13 cellular contexts compared by ENCODE assay signal in genomic region chr3:193844472-193844871, GRCh38.
"Had no signal": no experiment of that assay in that cellular context is flagged by ENCODE, and none has a peak within 500 bp of the region (broad histone marks: within the 10 kb centered on the region; RNA-seq: fewer than 3 reads in every experiment).

No MANE protein-coding gene starts in this region.

- H3K27ac ChIP-seq: brain microvascular endothelial cell, esophagus muscularis mucosa had no signal

- H3K27ac Mint-ChIP-seq: activated naive CD4-positive, alpha-beta T cell treated with anti-CD3 and anti-CD28 coated beads, Interleukin-2, amount 50 U/mL, for 24 hours; dendritic cell treated with granulocyte-macrophage colony-stimulating factor and Interleukin-4, amounts not matched to agents 40 ng/mL and 50 ng/mL, for 4 days; stimulated activated effector memory CD8-positive, alpha-beta T cell treated with anti-CD3 and anti-CD28 coated beads, Interleukin-12 subunit alpha, Interleukin-12 subunit beta, amount 100 ng/mL, for 72 hours had no signal

- H3K4me3 Mint-ChIP-seq: activated naive CD4-positive, alpha-beta T cell treated with anti-CD3 and anti-CD28 coated beads, Interleukin-2, amount 50 U/mL, for 24 hours; dendritic cell treated with granulocyte-macrophage colony-stimulating factor and Interleukin-4, amounts not matched to agents 40 ng/mL and 50 ng/mL, for 4 days; stimulated activated effector memory CD8-positive, alpha-beta T cell treated with anti-CD3 and anti-CD28 coated beads, Interleukin-12 subunit alpha, Interleukin-12 subunit beta, amount 100 ng/mL, for 72 hours had no signal

- H3K36me3 ChIP-seq: brain microvascular endothelial cell, esophagus muscularis mucosa, tibial nerve had no signal

- H3K4me1 ChIP-seq: tibial nerve had no signal

- ATAC-seq: stimulated activated effector memory CD8-positive, alpha-beta T cell treated with anti-CD3 and anti-CD28 coated beads, Interleukin-12 subunit alpha, Interleukin-12 subunit beta, amount 100 ng/mL, for 72 hours had no signal

- H3K4me1 Mint-ChIP-seq: activated naive CD4-positive, alpha-beta T cell treated with anti-CD3 and anti-CD28 coated beads, Interleukin-2, amount 50 U/mL, for 24 hours; stimulated activated effector memory CD8-positive, alpha-beta T cell treated with anti-CD3 and anti-CD28 coated beads, Interleukin-12 subunit alpha, Interleukin-12 subunit beta, amount 100 ng/mL, for 72 hours had no signal

- DNase-seq: activated CD4-positive, alpha-beta T cell treated with anti-CD3 and anti-CD28 coated beads, Interleukin-2, amount 50 U/mL, for 1 hour; activated T-cell treated with anti-CD3 and anti-CD28 coated beads, Interleukin-2, amount 50 U/mL, for 1 hour; amniotic stem cell; brain microvascular endothelial cell; foreskin fibroblast; posterior cingulate gyrus; right cardiac atrium; T-helper 2 cell had no signal

- H3K9me3 ChIP-seq: esophagus muscularis mucosa, tibial nerve had no signal

- H3K9me3 Mint-ChIP-seq: activated naive CD4-positive, alpha-beta T cell treated with anti-CD3 and anti-CD28 coated beads, Interleukin-2, amount 50 U/mL, for 24 hours; dendritic cell treated with granulocyte-macrophage colony-stimulating factor and Interleukin-4, amounts not matched to agents 40 ng/mL and 50 ng/mL, for 4 days; stimulated activated effector memory CD8-positive, alpha-beta T cell treated with anti-CD3 and anti-CD28 coated beads, Interleukin-12 subunit alpha, Interleukin-12 subunit beta, amount 100 ng/mL, for 72 hours had no signal

- H3K36me3 Mint-ChIP-seq: activated naive CD4-positive, alpha-beta T cell treated with anti-CD3 and anti-CD28 coated beads, Interleukin-2, amount 50 U/mL, for 24 hours; stimulated activated effector memory CD8-positive, alpha-beta T cell treated with anti-CD3 and anti-CD28 coated beads, Interleukin-12 subunit alpha, Interleukin-12 subunit beta, amount 100 ng/mL, for 72 hours had no signal

- H3K27me3 ChIP-seq: esophagus muscularis mucosa had no signal

- H3K4me3 ChIP-seq: esophagus muscularis mucosa, tibial nerve had no signal
